In genomic region chr6:35698858-35699257, GRCh38 we compare ENCODE assay signal across 2 cellular contexts.
TF ChIP-seq lines count a peak whose summit lies in the region.

No MANE protein-coding gene starts in this region.

TF ChIP-seq in GM23338, 12 proteins besides CTCF, POLR2A, EP300 and RAD21:
- TF ChIP-seq EZH2 (IDR thresholded peaks at IDR 0.05; ENCODE audit: low read depth, unreplicated experiment), result no peak
- no peak for TF ChIP-seq NANOG (IDR thresholded peaks at IDR 0.05; ENCODE audit: borderline replicate concordance)
- TF ChIP-seq JUNB (IDR thresholded peaks at IDR 0.05; ENCODE audit: unreplicated experiment), result no peak
- no peak for TF ChIP-seq REST (IDR thresholded peaks at IDR 0.05; ENCODE audit: unreplicated experiment)
- no peak for TF ChIP-seq STAT1 (IDR thresholded peaks at IDR 0.05; ENCODE audit: unreplicated experiment)
- no peak for TF ChIP-seq ZNF331 (CRISPR knock-in tag; IDR thresholded peaks at IDR 0.05; ENCODE audit: low read depth)
- no peak for TF ChIP-seq EZH2phosphoT487 (IDR thresholded peaks at IDR 0.05; ENCODE audit: unreplicated experiment)

TF ChIP-seq in H1, 55 proteins besides CTCF, POLR2A, EP300 and RAD21:
- TF ChIP-seq SRF (IDR thresholded peaks at IDR 0.05; ENCODE audit: low read depth, low read length), result no peak
- TF ChIP-seq HDAC6 (IDR thresholded peaks at IDR 0.05; ENCODE audit: low read depth, low read length), result no peak
